Comparison of ENCODE assay signal across 21 cellular contexts in genomic region chr13:93716623-93717022, GRCh38.
"Had no signal": no experiment of that assay in that cellular context is flagged by ENCODE, and none has a peak within 500 bp of the region (broad histone marks: within the 10 kb centered on the region; RNA-seq: fewer than 3 reads in every experiment).

No MANE protein-coding gene starts in this region.

- H3K27me3 ChIP-seq: left lung, ovary, right atrium auricular region, right lobe of liver, spleen, suprapubic skin, tibial artery, upper lobe of right lung, uterus had no signal

- H3K4me1 ChIP-seq: left lung, lower lobe of right lung, right atrium auricular region, right lobe of liver, spleen, suprapubic skin, tibial artery, upper lobe of right lung, uterus had no signal

- ATAC-seq: left colon, left lung, lower lobe of right lung, natural killer cell, right lobe of liver, upper lobe of right lung had no signal

- DNase-seq: hippocampal formation; kidney; left colon; left lung; lower lobe of right lung; mesendoderm; naive B cell; natural killer cell; ovary; right lobe of liver; small intestine; spleen; stimulated activated CD4-positive, alpha-beta T cell treated with anti-CD3 and anti-CD28 coated beads, Interleukin-4, amount 100 ng/mL, for 24 hours; stimulated activated naive CD4-positive, alpha-beta T cell; tibial artery; trophoblast cell; upper lobe of right lung; uterus had no signal

- H3K36me3 ChIP-seq: left lung, lower lobe of right lung, ovary, right atrium auricular region, right lobe of liver, spleen, suprapubic skin, thoracic aorta, tibial artery, upper lobe of right lung, uterus had no signal

- H3K27ac ChIP-seq: left lung, lower lobe of right lung, ovary, right atrium auricular region, right lobe of liver, spleen, suprapubic skin, thoracic aorta, tibial artery, upper lobe of right lung, uterus had no signal

- H3K9me3 ChIP-seq: ovary, thoracic aorta, uterus had no signal

- H3K4me3 ChIP-seq: left lung, lower lobe of right lung, ovary, right atrium auricular region, right lobe of liver, spleen, suprapubic skin, thoracic aorta, tibial artery, upper lobe of right lung, uterus had no signal
